In the genomic region with DNA sequence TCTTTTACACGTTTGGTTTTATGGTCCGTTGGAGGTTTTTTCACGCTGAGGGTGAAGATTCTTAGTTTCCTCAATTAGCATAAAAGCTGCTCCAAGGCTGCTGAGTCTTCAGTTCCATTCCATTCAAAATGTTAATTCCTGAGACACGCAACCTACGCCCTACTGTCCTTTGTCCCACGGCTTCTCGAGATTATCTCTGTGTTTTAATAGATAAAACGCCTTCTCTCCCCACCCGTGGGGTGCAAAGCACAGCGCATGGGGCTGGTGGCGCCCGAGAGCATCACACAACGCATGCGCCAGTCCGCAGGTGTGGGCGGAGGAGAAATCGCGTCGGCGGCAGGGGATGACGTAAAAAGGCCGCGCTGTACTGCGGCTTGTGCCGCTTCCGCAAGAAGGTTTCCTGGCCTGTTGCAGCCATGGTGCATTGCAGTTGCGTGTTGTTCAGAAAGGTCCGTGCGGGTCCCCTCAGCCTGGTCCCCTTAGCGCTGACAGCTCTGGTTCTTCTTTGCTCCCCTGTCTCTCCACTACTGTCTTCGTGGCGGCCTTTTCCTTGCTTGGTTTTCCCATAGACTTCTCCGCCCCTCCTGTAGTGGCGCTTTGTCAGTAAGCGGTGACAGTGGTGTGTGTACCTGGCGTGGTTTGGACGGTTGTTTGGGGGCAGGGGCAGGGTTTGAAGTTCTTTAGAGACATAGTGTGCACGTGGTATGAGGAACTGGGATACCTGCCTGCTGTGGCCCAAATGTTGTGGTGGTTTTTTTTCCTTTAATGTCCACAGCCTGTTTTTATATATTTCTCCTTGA, we compare ENCODE assay signal across 1 cellular context.
TF ChIP-seq lines count a peak whose summit lies in the region.

A gene with protein sequence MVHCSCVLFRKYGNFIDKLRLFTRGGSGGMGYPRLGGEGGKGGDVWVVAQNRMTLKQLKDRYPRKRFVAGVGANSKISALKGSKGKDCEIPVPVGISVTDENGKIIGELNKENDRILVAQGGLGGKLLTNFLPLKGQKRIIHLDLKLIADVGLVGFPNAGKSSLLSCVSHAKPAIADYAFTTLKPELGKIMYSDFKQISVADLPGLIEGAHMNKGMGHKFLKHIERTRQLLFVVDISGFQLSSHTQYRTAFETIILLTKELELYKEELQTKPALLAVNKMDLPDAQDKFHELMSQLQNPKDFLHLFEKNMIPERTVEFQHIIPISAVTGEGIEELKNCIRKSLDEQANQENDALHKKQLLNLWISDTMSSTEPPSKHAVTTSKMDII (plus strand): TSS at position 391 of the 800 bp plus-strand sequence. CDS start 26 bp downstream, at position 417.

TF ChIP-seq in HEK293, 187 proteins besides CTCF, POLR2A, EP300 and RAD21 (continued from another document):
- TF ChIP-seq, protein P1, sequence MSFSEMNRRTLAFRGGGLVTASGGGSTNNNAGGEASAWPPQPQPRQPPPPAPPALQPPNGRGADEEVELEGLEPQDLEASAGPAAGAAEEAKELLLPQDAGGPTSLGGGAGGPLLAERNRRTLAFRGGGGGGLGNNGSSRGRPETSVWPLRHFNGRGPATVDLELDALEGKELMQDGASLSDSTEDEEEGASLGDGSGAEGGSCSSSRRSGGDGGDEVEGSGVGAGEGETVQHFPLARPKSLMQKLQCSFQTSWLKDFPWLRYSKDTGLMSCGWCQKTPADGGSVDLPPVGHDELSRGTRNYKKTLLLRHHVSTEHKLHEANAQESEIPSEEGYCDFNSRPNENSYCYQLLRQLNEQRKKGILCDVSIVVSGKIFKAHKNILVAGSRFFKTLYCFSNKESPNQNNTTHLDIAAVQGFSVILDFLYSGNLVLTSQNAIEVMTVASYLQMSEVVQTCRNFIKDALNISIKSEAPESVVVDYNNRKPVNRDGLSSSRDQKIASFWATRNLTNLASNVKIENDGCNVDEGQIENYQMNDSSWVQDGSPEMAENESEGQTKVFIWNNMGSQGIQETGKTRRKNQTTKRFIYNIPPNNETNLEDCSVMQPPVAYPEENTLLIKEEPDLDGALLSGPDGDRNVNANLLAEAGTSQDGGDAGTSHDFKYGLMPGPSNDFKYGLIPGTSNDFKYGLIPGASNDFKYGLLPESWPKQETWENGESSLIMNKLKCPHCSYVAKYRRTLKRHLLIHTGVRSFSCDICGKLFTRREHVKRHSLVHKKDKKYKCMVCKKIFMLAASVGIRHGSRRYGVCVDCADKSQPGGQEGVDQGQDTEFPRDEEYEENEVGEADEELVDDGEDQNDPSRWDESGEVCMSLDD (tag by site-specific recombination; IDR thresholded peaks at IDR 0.05), result no peak
- TF ChIP-seq ZNF626 (tag by site-specific recombination; IDR thresholded peaks at IDR 0.05) (no peak), ZNF792 (tag by site-specific recombination; IDR thresholded peaks at IDR 0.05) (no peak), ZNF10 (tag by site-specific recombination; IDR thresholded peaks at IDR 0.05) (no peak), ZNF37A (tag by site-specific recombination; IDR thresholded peaks at IDR 0.05) (no peak), ZNF423 (tag by site-specific recombination; IDR thresholded peaks at IDR 0.05) (no peak), MZF1 (tag by site-specific recombination; IDR thresholded peaks at IDR 0.05; ENCODE audit: borderline replicate concordance) (no peak; the same call in 1 of the 2 replicates), BCL11A (tag by site-specific recombination; IDR thresholded peaks at IDR 0.05; ENCODE audit: low read depth) (no peak), ZBTB17 (tag by site-specific recombination; IDR thresholded peaks at IDR 0.05) (peak; percentile 63), ZNF335 (tag by site-specific recombination; conservative IDR thresholded peaks at IDR 0.05) (peak; percentile 77), ZNF341 (tag by site-specific recombination; IDR thresholded peaks at IDR 0.05; ENCODE audit: low read depth) (no peak), ZNF629 (tag by site-specific recombination; IDR thresholded peaks at IDR 0.05) (peak; percentile 95), ZXDB (tag by site-specific recombination; IDR thresholded peaks at IDR 0.05) (peak; percentile 81), ZNF76 (tag by site-specific recombination; IDR thresholded peaks at IDR 0.05; ENCODE audit: borderline replicate concordance, low read depth) (peak; percentile 80), ZFP41 (tag by site-specific recombination; IDR thresholded peaks at IDR 0.05; ENCODE audit: borderline replicate concordance) (no peak), SCRT1 (tag by site-specific recombination; IDR thresholded peaks at IDR 0.05; ENCODE audit: borderline replicate concordance) (peak; percentile 95), ZNF768 (tag by site-specific recombination; IDR thresholded peaks at IDR 0.05) (no peak), ZNF623 (tag by site-specific recombination; IDR thresholded peaks at IDR 0.05) (no peak)
- TF ChIP-seq, protein P2, sequence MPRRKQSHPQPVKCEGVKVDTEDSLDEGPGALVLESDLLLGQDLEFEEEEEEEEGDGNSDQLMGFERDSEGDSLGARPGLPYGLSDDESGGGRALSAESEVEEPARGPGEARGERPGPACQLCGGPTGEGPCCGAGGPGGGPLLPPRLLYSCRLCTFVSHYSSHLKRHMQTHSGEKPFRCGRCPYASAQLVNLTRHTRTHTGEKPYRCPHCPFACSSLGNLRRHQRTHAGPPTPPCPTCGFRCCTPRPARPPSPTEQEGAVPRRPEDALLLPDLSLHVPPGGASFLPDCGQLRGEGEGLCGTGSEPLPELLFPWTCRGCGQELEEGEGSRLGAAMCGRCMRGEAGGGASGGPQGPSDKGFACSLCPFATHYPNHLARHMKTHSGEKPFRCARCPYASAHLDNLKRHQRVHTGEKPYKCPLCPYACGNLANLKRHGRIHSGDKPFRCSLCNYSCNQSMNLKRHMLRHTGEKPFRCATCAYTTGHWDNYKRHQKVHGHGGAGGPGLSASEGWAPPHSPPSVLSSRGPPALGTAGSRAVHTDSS (tag by site-specific recombination; IDR thresholded peaks at IDR 0.05), result no peak
- TF ChIP-seq, protein P3, sequence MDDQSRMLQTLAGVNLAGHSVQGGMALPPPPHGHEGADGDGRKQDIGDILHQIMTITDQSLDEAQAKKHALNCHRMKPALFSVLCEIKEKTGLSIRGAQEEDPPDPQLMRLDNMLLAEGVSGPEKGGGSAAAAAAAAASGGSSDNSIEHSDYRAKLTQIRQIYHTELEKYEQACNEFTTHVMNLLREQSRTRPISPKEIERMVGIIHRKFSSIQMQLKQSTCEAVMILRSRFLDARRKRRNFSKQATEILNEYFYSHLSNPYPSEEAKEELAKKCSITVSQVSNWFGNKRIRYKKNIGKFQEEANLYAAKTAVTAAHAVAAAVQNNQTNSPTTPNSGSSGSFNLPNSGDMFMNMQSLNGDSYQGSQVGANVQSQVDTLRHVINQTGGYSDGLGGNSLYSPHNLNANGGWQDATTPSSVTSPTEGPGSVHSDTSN (CRISPR knock-in tag; IDR thresholded peaks at IDR 0.05), result 0 out of 2 replicates have a peak, but pooled peaks have one; percentile 35
